ENCODE assay signal across 19 cellular contexts in the genomic region with DNA sequence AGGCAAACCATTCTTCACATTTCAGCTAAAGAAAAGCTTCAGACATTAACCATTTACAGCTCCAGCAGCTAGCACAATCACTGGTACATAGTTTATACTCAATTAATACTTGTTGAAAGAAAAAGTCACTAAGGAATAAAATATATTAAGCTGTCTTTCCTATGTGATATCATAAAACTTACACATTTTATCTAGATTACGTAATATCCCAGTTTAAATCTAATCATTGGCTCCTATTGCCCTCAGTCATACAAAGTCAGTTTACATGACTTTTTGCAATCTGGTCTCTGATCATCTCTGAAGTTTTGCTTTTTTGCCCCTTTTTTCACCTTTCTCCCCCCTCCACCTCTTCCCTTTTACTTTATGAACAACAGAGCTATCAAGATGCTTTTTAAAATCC. TPM values are rescaled to one million over a fixed set of nuclear protein-coding genes. Genes with fewer than 3 reads are reported as not detected.
DNase-seq lines count a peak whose midpoint lies in the region; FAIRE-seq and TF ChIP-seq lines count a peak whose summit lies in the region.
"Had no signal": no experiment of that assay in that cellular context is flagged by ENCODE, and none has a peak within 500 bp of the region (broad histone marks: within the 10 kb centered on the region; RNA-seq: fewer than 3 reads in every experiment).

No MANE protein-coding gene starts in this region.

- no peaks in the 10 kb centered on the region for H3K36me3 Mint-ChIP-seq in activated CD4-positive, alpha-beta T cell treated with anti-CD3 and anti-CD28 coated beads, Interleukin-2, amount 10 ng/mL, durations not matched to agents 7 days and 5 days (ENCODE audit: low read depth)
- H3K36me3 Mint-ChIP-seq in astrocyte (ENCODE audit: low read depth, unreplicated experiment) (no peaks in the 10 kb centered on the region), mesothelial cell of epicardium (no peaks in the 10 kb centered on the region), neural progenitor cell (no peaks in the 10 kb centered on the region)

- H3K27me3 Mint-ChIP-seq in activated CD4-positive, alpha-beta T cell treated with anti-CD3 and anti-CD28 coated beads, Interleukin-2, amount 10 ng/mL, durations not matched to agents 7 days and 5 days: peaks cover 11% of the 10 kb centered on the region
- H3K27me3 Mint-ChIP-seq in astrocyte (ENCODE audit: low read depth, unreplicated experiment) (peaks cover 2% of the 10 kb centered on the region), mesothelial cell of epicardium (ENCODE audit: low read depth) (no peaks in the 10 kb centered on the region), neural progenitor cell (ENCODE audit: insufficient read depth, low read depth) (peaks cover 2% of the 10 kb centered on the region)
- H3K27me3 Mint-ChIP-seq: CD4-positive, alpha-beta T cell had no signal

- H3F3A ChIP-seq in neural progenitor cell (ENCODE audit: low read depth): peaks cover 3% of the 10 kb centered on the region

- H3K9me3 ChIP-seq in astrocyte (ENCODE audit: insufficient read depth, low read depth, low read length) (no peaks in the 10 kb centered on the region), neural progenitor cell (ENCODE audit: low read depth) (no peaks in the 10 kb centered on the region)
- H3K9me3 ChIP-seq: A549 had no signal

- DNase-seq in activated CD4-positive, alpha-beta T cell treated with anti-CD3 and anti-CD28 coated beads, Interleukin-2, amount 10 ng/mL, durations not matched to agents 7 days and 5 days: no peak
- DNase-seq in activated CD4-positive, alpha-beta T cell treated with anti-CD3 and anti-CD28 coated beads, Interleukin-2, amount 50 U/mL, for 1 hour: no peak
- DNase-seq in astrocyte (ENCODE audit: low read depth): no peak
- no peak for DNase-seq in mesothelial cell of epicardium (ENCODE audit: low spot score in 2 of 2, unreplicated experiment in 2 of 2)
- DNase-seq in neural progenitor cell (ENCODE audit: low spot score): no peak
- DNase-seq in erythroblast (lab: John Stamatoyannopoulos, UW): no peak
- no peak for DNase-seq in cerebellum (ENCODE audit: low spot score)
- no peak for DNase-seq in COLO829 (ENCODE audit: low spot score)
- DNase-seq: AML-193; CD4-positive, alpha-beta T cell; DMS79 treated with DMSO at 0.1 percent for 48 hours; GF-D8; HCEC 1CT; HFFc6 had no signal

- no peaks in the 10 kb centered on the region for H3K9me3 Mint-ChIP-seq in activated CD4-positive, alpha-beta T cell treated with anti-CD3 and anti-CD28 coated beads, Interleukin-2, amount 10 ng/mL, durations not matched to agents 7 days and 5 days
- H3K9me3 Mint-ChIP-seq in astrocyte (ENCODE audit: unreplicated experiment) (peaks cover 1% of the 10 kb centered on the region), mesothelial cell of epicardium (no peaks in the 10 kb centered on the region), neural progenitor cell (no peaks in the 10 kb centered on the region)
- H3K9me3 Mint-ChIP-seq: CD4-positive, alpha-beta T cell; GM23338; HFFc6 had no signal

- H3K4me1 Mint-ChIP-seq in activated CD4-positive, alpha-beta T cell treated with anti-CD3 and anti-CD28 coated beads, Interleukin-2, amount 10 ng/mL, durations not matched to agents 7 days and 5 days: no peaks in the 10 kb centered on the region
- H3K4me1 Mint-ChIP-seq in astrocyte (ENCODE audit: low read depth, unreplicated experiment): no peaks in the 10 kb centered on the region
- peaks cover 21% of the 10 kb centered on the region for H3K4me1 Mint-ChIP-seq in mesothelial cell of epicardium
- peaks cover 11% of the 10 kb centered on the region for H3K4me1 Mint-ChIP-seq in neural progenitor cell

- no peak overlapping the region for H3K4me3 Mint-ChIP-seq in activated CD4-positive, alpha-beta T cell treated with anti-CD3 and anti-CD28 coated beads, Interleukin-2, amount 10 ng/mL, durations not matched to agents 7 days and 5 days
- H3K4me3 Mint-ChIP-seq in astrocyte (ENCODE audit: unreplicated experiment): no peak overlapping the region
- H3K4me3 Mint-ChIP-seq in mesothelial cell of epicardium: no peak overlapping the region
- H3K4me3 Mint-ChIP-seq in neural progenitor cell: no peak overlapping the region
- H3K4me3 Mint-ChIP-seq: CD4-positive, alpha-beta T cell; GM23338; HFFc6 had no signal

- no peak overlapping the region for H3K27ac ChIP-seq in astrocyte (ENCODE audit: low read depth, low read length)
- H3K27ac ChIP-seq in neural progenitor cell: no peak overlapping the region
- H3K27ac ChIP-seq: 22Rv1, A549, C4-2B had no signal

- peak overlapping the region; percentile 12 for H3K27ac Mint-ChIP-seq in activated CD4-positive, alpha-beta T cell treated with anti-CD3 and anti-CD28 coated beads, Interleukin-2, amount 10 ng/mL, durations not matched to agents 7 days and 5 days
- peak overlapping the region; percentile 64 for H3K27ac Mint-ChIP-seq in astrocyte (ENCODE audit: unreplicated experiment)
- H3K27ac Mint-ChIP-seq in mesothelial cell of epicardium: peak overlapping the region; percentile 11
- H3K27ac Mint-ChIP-seq in neural progenitor cell: peak overlapping the region; percentile 91
- H3K27ac Mint-ChIP-seq: CD4-positive, alpha-beta T cell; GM23338; HFFc6 had no signal

- no peaks in the 10 kb centered on the region for H3K79me2 ChIP-seq in astrocyte (ENCODE audit: insufficient read depth, low read length)
- no peaks in the 10 kb centered on the region for H3K79me2 ChIP-seq in neural progenitor cell (ENCODE audit: low read depth)

- CTCF ChIA-PET in activated CD4-positive, alpha-beta T cell treated with anti-CD3 and anti-CD28 coated beads, Interleukin-2, amount 10 ng/mL, durations not matched to agents 7 days and 5 days (lab: Charles Lee): interaction anchor here (1.5 kb wide), 1 partner anchor 8 kb away, joined by 6 read pairs; the partner anchor contains the start of gene PRRC2C

- TF ChIP-seq CTCF in astrocyte (IDR thresholded peaks at IDR 0.05; ENCODE audit: insufficient read depth, low read depth, low read length) (no peak), mesothelial cell of epicardium (IDR thresholded peaks at IDR 0.05; ENCODE audit: unreplicated experiment) (no peak), neural progenitor cell (IDR thresholded peaks at IDR 0.05) (no peak)

- H3K4me2 ChIP-seq in astrocyte (ENCODE audit: low read length): no peak overlapping the region
- H3K4me2 ChIP-seq in neural progenitor cell: no peak overlapping the region
- H3K4me2 ChIP-seq: A549, GM23338 had no signal

- H3K27me3 ChIP-seq in astrocyte (ENCODE audit: insufficient read depth, low read length) (no peaks in the 10 kb centered on the region), neural progenitor cell (no peaks in the 10 kb centered on the region)

- H3K9ac ChIP-seq in astrocyte (ENCODE audit: low read length) (no peak overlapping the region), neural progenitor cell (no peak overlapping the region)

- no peak overlapping the region for H2AFZ ChIP-seq in astrocyte (ENCODE audit: low read depth, low read length)
- H2AFZ ChIP-seq in neural progenitor cell (replicated peaks): no peak overlapping the region
- H2AFZ ChIP-seq: GM23338 had no signal

- H3K36me3 ChIP-seq in astrocyte (ENCODE audit: insufficient read depth, low read length) (no peaks in the 10 kb centered on the region), neural progenitor cell (no peaks in the 10 kb centered on the region)

- H3K4me3 ChIP-seq in astrocyte (ENCODE audit: insufficient read depth, low read depth, low read length) (no peak overlapping the region), neural progenitor cell (no peak overlapping the region)
- H3K4me3 ChIP-seq: A549, GM23338 had no signal

- H3K4me1 ChIP-seq in astrocyte (ENCODE audit: insufficient read depth, low read length) (no peaks in the 10 kb centered on the region), neural progenitor cell (peaks cover 2% of the 10 kb centered on the region)
- H3K4me1 ChIP-seq: A549 had no signal

- H4K20me1 ChIP-seq in astrocyte (ENCODE audit: insufficient read depth, low read length) (no peaks in the 10 kb centered on the region), neural progenitor cell (ENCODE audit: low read depth) (no peaks in the 10 kb centered on the region)

- no peak for FAIRE-seq in astrocyte (lab: Jason Lieb, UNC)
- FAIRE-seq: A549, H54 had no signal

- TF ChIP-seq POLR2A in erythroblast (IDR thresholded peaks at IDR 0.05; ENCODE audit: low read length): no peak

- POLR2A ChIA-PET in activated CD4-positive, alpha-beta T cell treated with anti-CD3 and anti-CD28 coated beads, Interleukin-2, amount 10 ng/mL, durations not matched to agents 7 days and 5 days (lab: Charles Lee): no interaction called here

RNA-seq across cellular contexts. Expression of gene PRRC2C, which starts 8.5 kb away (rescaled TPM):
- total RNA-seq in activated CD4-positive, alpha-beta T cell treated with anti-CD3 and anti-CD28 coated beads, Interleukin-2, amount 10 ng/mL, durations not matched to agents 7 days and 5 days: 100 to 1,000 TPM; 208 to 259 TPM
- total RNA-seq in astrocyte (191 and 196 TPM in 2 replicates), mesothelial cell of epicardium (212 to 225 TPM (median 216 TPM) in 3 replicates), neural progenitor cell (ENCODE audit: low replicate concordance) (89.9 and 90.9 TPM in 2 replicates), cerebellum (57.5 TPM)

Comparison
In these comparisons a context has a peak if more than half of its experiments do, and no peak if none do; other contexts are left out.
1. H3K27ac Mint-ChIP-seq: peak in every context shown above with its lines; median percentile 91 in neural progenitor cell; 64 in astrocyte; 12 in activated CD4-positive, alpha-beta T cell treated with anti-CD3 and anti-CD28 coated beads, Interleukin-2, amount 10 ng/mL, durations not matched to agents 7 days and 5 days; 11 in mesothelial cell of epicardium.